Comparison of ENCODE assay signal across 1 cellular context in the genomic region with DNA sequence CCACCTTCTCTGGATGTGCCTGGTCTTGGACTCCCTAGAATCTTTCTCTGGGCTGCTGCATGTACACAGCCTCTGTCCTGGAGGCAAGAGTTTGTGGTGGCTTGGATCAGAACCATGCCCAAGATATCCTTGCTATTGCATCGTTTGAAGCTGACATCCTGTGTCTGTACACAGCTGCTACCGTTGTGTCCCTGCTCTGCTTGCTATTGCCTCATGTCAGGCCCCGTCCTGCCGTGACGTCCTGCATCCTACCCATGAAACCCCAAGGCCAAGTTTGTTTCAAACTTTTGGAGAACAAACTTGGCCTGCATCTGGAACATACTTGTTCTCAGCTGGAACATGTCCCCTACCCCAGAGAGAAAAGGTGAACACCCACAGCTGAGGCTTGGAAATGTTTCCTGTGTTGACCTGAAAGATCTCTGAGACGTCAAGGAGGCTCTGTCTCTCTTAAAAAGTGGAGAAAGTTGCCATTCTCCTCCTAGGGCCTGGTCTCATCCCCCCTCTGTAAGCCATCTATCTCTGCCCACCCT.
TF ChIP-seq lines count a peak whose summit lies in the region.

No MANE protein-coding gene starts in this region.

TF ChIP-seq in HepG2, 621 proteins besides CTCF, POLR2A, EP300 and RAD21:
- TF ChIP-seq DMAP1 (CRISPR knock-in tag; IDR thresholded peaks at IDR 0.05), result no peak
- TF ChIP-seq ZFP82 (CRISPR knock-in tag; IDR thresholded peaks at IDR 0.05; ENCODE audit: borderline replicate concordance), result no peak
- TF ChIP-seq KLF6 (CRISPR knock-in tag; IDR thresholded peaks at IDR 0.05), result no peak
- TF ChIP-seq, protein P1, sequence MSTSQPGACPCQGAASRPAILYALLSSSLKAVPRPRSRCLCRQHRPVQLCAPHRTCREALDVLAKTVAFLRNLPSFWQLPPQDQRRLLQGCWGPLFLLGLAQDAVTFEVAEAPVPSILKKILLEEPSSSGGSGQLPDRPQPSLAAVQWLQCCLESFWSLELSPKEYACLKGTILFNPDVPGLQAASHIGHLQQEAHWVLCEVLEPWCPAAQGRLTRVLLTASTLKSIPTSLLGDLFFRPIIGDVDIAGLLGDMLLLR (CRISPR knock-in tag; IDR thresholded peaks at IDR 0.05), result no peak
- TF ChIP-seq ARNT (IDR thresholded peaks at IDR 0.05), result no peak
- TF ChIP-seq ZNF530 (CRISPR knock-in tag; IDR thresholded peaks at IDR 0.05; ENCODE audit: low read depth), result no peak
- no peak for TF ChIP-seq ZFP37 (CRISPR knock-in tag; IDR thresholded peaks at IDR 0.05; ENCODE audit: borderline replicate concordance)
- TF ChIP-seq MBNL3 (CRISPR knock-in tag; conservative IDR thresholded peaks at IDR 0.05), result no peak
- TF ChIP-seq YEATS4 (CRISPR knock-in tag; IDR thresholded peaks at IDR 0.05; ENCODE audit: borderline replicate concordance), result no peak
- TF ChIP-seq SP140L (CRISPR knock-in tag; IDR thresholded peaks at IDR 0.05; ENCODE audit: borderline replicate concordance), result no peak
- TF ChIP-seq, protein P2, sequence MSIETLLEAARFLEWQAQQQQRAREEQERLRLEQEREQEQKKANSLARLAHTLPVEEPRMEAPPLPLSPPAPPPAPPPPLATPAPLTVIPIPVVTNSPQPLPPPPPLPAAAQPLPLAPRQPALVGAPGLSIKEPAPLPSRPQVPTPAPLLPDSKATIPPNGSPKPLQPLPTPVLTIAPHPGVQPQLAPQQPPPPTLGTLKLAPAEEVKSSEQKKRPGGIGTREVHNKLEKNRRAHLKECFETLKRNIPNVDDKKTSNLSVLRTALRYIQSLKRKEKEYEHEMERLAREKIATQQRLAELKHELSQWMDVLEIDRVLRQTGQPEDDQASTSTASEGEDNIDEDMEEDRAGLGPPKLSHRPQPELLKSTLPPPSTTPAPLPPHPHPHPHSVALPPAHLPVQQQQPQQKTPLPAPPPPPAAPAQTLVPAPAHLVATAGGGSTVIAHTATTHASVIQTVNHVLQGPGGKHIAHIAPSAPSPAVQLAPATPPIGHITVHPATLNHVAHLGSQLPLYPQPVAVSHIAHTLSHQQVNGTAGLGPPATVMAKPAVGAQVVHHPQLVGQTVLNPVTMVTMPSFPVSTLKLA (IDR thresholded peaks at IDR 0.05), result no peak
